In genomic region chr3:197337656-197338055, GRCh38 we compare ENCODE assay signal across 19 cellular contexts.
"Had no signal": no experiment of that assay in that cellular context is flagged by ENCODE, and none has a peak within 500 bp of the region (broad histone marks: within the 10 kb centered on the region; RNA-seq: fewer than 3 reads in every experiment).

No MANE protein-coding gene starts in this region.

- H3K27ac Mint-ChIP-seq: activated CD8-positive, alpha-beta T cell treated with anti-CD3 and anti-CD28 coated beads, Interleukin-2, amount 10 ng/mL, durations not matched to agents 7 days and 5 days; activated naive CD8-positive, alpha-beta T cell treated with anti-CD3 and anti-CD28 coated beads, Interleukin-2, amount 50 U/mL, for 24 hours; stimulated activated naive CD8-positive, alpha-beta T cell treated with anti-CD3 and anti-CD28 coated beads, Interleukin-15, amount 100 ng/mL, for 72 hours; WTC11 had no signal

- H3K27me3 ChIP-seq: pancreas, testis, upper lobe of right lung had no signal

- H3K4me3 ChIP-seq: coronary artery, left ventricle myocardium inferior, pancreas, testis, upper lobe of right lung had no signal

- H3K4me3 Mint-ChIP-seq: activated CD8-positive, alpha-beta T cell treated with anti-CD3 and anti-CD28 coated beads, Interleukin-2, amount 10 ng/mL, durations not matched to agents 7 days and 5 days; activated naive CD8-positive, alpha-beta T cell treated with anti-CD3 and anti-CD28 coated beads, Interleukin-2, amount 50 U/mL, for 24 hours; neural crest cell; stimulated activated naive CD8-positive, alpha-beta T cell treated with anti-CD3 and anti-CD28 coated beads, Interleukin-15, amount 100 ng/mL, for 72 hours; WTC11 had no signal

- H3K27ac ChIP-seq: coronary artery, left ventricle myocardium inferior, pancreas, testis, upper lobe of right lung had no signal

- H3K4me1 Mint-ChIP-seq: activated naive CD8-positive, alpha-beta T cell treated with anti-CD3 and anti-CD28 coated beads, Interleukin-2, amount 50 U/mL, for 24 hours; stimulated activated naive CD8-positive, alpha-beta T cell treated with anti-CD3 and anti-CD28 coated beads, Interleukin-15, amount 100 ng/mL, for 72 hours had no signal

- H3K27me3 Mint-ChIP-seq: stimulated activated naive CD8-positive, alpha-beta T cell treated with anti-CD3 and anti-CD28 coated beads, Interleukin-15, amount 100 ng/mL, for 72 hours had no signal

- DNase-seq: activated CD4-positive, alpha-beta T cell treated with anti-CD3 and anti-CD28 coated beads for 48 hours; activated CD8-positive, alpha-beta T cell treated with anti-CD3 and anti-CD28 coated beads, Interleukin-2, amount 10 ng/mL, durations not matched to agents 7 days and 5 days; activated naive CD4-positive, alpha-beta T cell treated with Interleukin-2 at 50 U/mL for 16 hours; activated naive CD8-positive, alpha-beta T cell treated with anti-CD3 and anti-CD28 coated beads, Interleukin-2, amount 50 U/mL, for 24 hours; central memory CD4-positive, alpha-beta T cell; effector CD4-positive, alpha-beta T cell; islet precursor cell; left ventricle myocardium inferior; mesendoderm; pancreas; retina; stimulated activated CD4-positive, alpha-beta T cell treated with anti-CD3 and anti-CD28 coated beads, Interleukin-15, amount 100 ng/mL, for 24 hours; stimulated activated CD4-positive, alpha-beta T cell treated with anti-CD3 and anti-CD28 coated beads, Interleukin-4, amount 100 ng/mL, for 24 hours; stimulated activated naive CD8-positive, alpha-beta T cell treated with anti-CD3 and anti-CD28 coated beads, Interleukin-15, amount 100 ng/mL, for 72 hours; testis; upper lobe of right lung had no signal

- H3K9me3 Mint-ChIP-seq: activated naive CD8-positive, alpha-beta T cell treated with anti-CD3 and anti-CD28 coated beads, Interleukin-2, amount 50 U/mL, for 24 hours; neural crest cell; stimulated activated naive CD8-positive, alpha-beta T cell treated with anti-CD3 and anti-CD28 coated beads, Interleukin-15, amount 100 ng/mL, for 72 hours; WTC11 had no signal

- H3K9me3 ChIP-seq: left ventricle myocardium inferior, pancreas, testis, upper lobe of right lung had no signal

- H3K36me3 ChIP-seq: left ventricle myocardium inferior, pancreas, upper lobe of right lung had no signal

- H3K4me1 ChIP-seq: pancreas, testis had no signal

- H3K36me3 Mint-ChIP-seq: WTC11 had no signal
